Comparison of ENCODE assay signal across 1 cellular context in genomic region chr12:104064031-104064841, GRCh38.
TF ChIP-seq lines count a peak whose summit lies in the region.

HCFC2 (plus strand) TSS chr12:104064531; CDS start chr12:104064561, 30 bp downstream.

TF ChIP-seq in HepG2, 621 proteins besides CTCF, POLR2A, EP300 and RAD21 (continued from another document and continues in another):
- TF ChIP-seq ATF2 (CRISPR knock-in tag; IDR thresholded peaks at IDR 0.05) (peak; percentile 15; the same call in 1 of the 2 replicates), ZBTB8A (CRISPR knock-in tag; IDR thresholded peaks at IDR 0.05; ENCODE audit: borderline replicate concordance, low read depth) (no peak; the same call in 1 of the 2 replicates), ZNF746 (CRISPR knock-in tag; IDR thresholded peaks at IDR 0.05) (peak; percentile 47; the same call in 1 of the 2 replicates), NR2F2 (IDR thresholded peaks at IDR 0.05; ENCODE audit: borderline replicate concordance, low read depth) (no peak), BATF2 (CRISPR knock-in tag; IDR thresholded peaks at IDR 0.05) (0 out of 2 replicates have a peak, but pooled peaks have one; percentile 54), SYNCRIP (IDR thresholded peaks at IDR 0.05; ENCODE audit: insufficient read depth, low read depth, low read length) (no peak), TCF7L2 (IDR thresholded peaks at IDR 0.05; ENCODE audit: low read depth, low read length) (no peak), SMARCC2 (IDR thresholded peaks at IDR 0.05) (no peak), SIX1 (CRISPR knock-in tag; IDR thresholded peaks at IDR 0.05; ENCODE audit: borderline replicate concordance) (no peak), TRIM22 (IDR thresholded peaks at IDR 0.05) (no peak), KDM6A (CRISPR knock-in tag; IDR thresholded peaks at IDR 0.05; ENCODE audit: low read depth) (no peak), ESRRA (CRISPR knock-in tag; IDR thresholded peaks at IDR 0.05; ENCODE audit: low read depth) (peak; percentile 56; the same call in 1 of the 2 replicates), E2F2 (CRISPR knock-in tag; IDR thresholded peaks at IDR 0.05; ENCODE audit: borderline replicate concordance) (0 out of 2 replicates have a peak, but pooled peaks have one; percentile 43), NR0B2 (CRISPR knock-in tag; IDR thresholded peaks at IDR 0.05) (peak; percentile 81; the same call in 1 of the 2 replicates), RFXAP (CRISPR knock-in tag; IDR thresholded peaks at IDR 0.05; ENCODE audit: borderline replicate concordance) (no peak), ZNF17 (CRISPR knock-in tag; IDR thresholded peaks at IDR 0.05) (no peak), NFE2L1 (CRISPR knock-in tag; IDR thresholded peaks at IDR 0.05; ENCODE audit: borderline replicate concordance) (no peak), MIER2 (CRISPR knock-in tag; IDR thresholded peaks at IDR 0.05) (peak; percentile 43; the same call in 1 of the 2 replicates), ZNF276 (CRISPR knock-in tag; IDR thresholded peaks at IDR 0.05; ENCODE audit: low read depth) (0 out of 2 replicates have a peak, but pooled peaks have one; percentile 23), NFKB2 (CRISPR knock-in tag; IDR thresholded peaks at IDR 0.05; ENCODE audit: borderline replicate concordance) (no peak; the same call in 1 of the 2 replicates), ELK4 (CRISPR knock-in tag; IDR thresholded peaks at IDR 0.05; ENCODE audit: borderline replicate concordance) (no peak), AHR (CRISPR knock-in tag; IDR thresholded peaks at IDR 0.05) (no peak; the same call in 1 of the 2 replicates), CENPX (CRISPR knock-in tag; IDR thresholded peaks at IDR 0.05) (no peak), GABPA (IDR thresholded peaks at IDR 0.05; ENCODE audit: low read depth, low read length) (no peak), GABPA (CRISPR knock-in tag; IDR thresholded peaks at IDR 0.05; ENCODE audit: low read depth) (no peak), U2AF1 (optimal IDR thresholded peaks at IDR 0.05; ENCODE audit: low read depth, low read length) (no peak), ZNF124 (CRISPR knock-in tag; IDR thresholded peaks at IDR 0.05) (no peak), ZNF580 (CRISPR knock-in tag; IDR thresholded peaks at IDR 0.05; ENCODE audit: borderline replicate concordance, low read depth) (0 out of 2 replicates have a peak, but pooled peaks have one; percentile 52), ZBED4 (CRISPR knock-in tag; IDR thresholded peaks at IDR 0.05; ENCODE audit: borderline replicate concordance) (no peak), ZFP41 (CRISPR knock-in tag; IDR thresholded peaks at IDR 0.05; ENCODE audit: borderline replicate concordance) (no peak), CSRNP1 (CRISPR knock-in tag; IDR thresholded peaks at IDR 0.05) (no peak), ZNF484 (CRISPR knock-in tag; IDR thresholded peaks at IDR 0.05; ENCODE audit: borderline replicate concordance, low read depth) (0 out of 2 replicates have a peak, but pooled peaks have one; percentile 47), ZNF790 (CRISPR knock-in tag; IDR thresholded peaks at IDR 0.05; ENCODE audit: borderline replicate concordance) (no peak), ZNF768 (CRISPR knock-in tag; IDR thresholded peaks at IDR 0.05) (peak; percentile 37; the same call in 1 of the 2 replicates), ZNF788 (CRISPR knock-in tag; IDR thresholded peaks at IDR 0.05; ENCODE audit: borderline replicate concordance) (no peak; the same call in 1 of the 2 replicates), TOPORS (CRISPR knock-in tag; IDR thresholded peaks at IDR 0.05) (peak; percentile 78; the same call in 1 of the 2 replicates), MLX (CRISPR knock-in tag; IDR thresholded peaks at IDR 0.05) (no peak), ZBTB2 (CRISPR knock-in tag; IDR thresholded peaks at IDR 0.05; ENCODE audit: low read depth) (peak; percentile 72), ATF4 (CRISPR knock-in tag; IDR thresholded peaks at IDR 0.05) (no peak), ZNF674 (CRISPR knock-in tag; IDR thresholded peaks at IDR 0.05; ENCODE audit: low read depth) (no peak), KDM5B (CRISPR knock-in tag; IDR thresholded peaks at IDR 0.05; ENCODE audit: borderline replicate concordance) (peak; percentile 66; the same call in 1 of the 2 replicates), TEF (CRISPR knock-in tag; IDR thresholded peaks at IDR 0.05) (no peak)
